ENCODE assay signal across 20 cellular contexts in genomic region chr4:54764501-54764900, GRCh38.
DNase-seq lines count a peak whose midpoint lies in the region; ATAC-seq and TF ChIP-seq lines count a peak whose summit lies in the region.
"Had no signal": no experiment of that assay in that cellular context is flagged by ENCODE, and none has a peak within 500 bp of the region (broad histone marks: within the 10 kb centered on the region; RNA-seq: fewer than 3 reads in every experiment).

No MANE protein-coding gene starts in this region.

- H2BK12ac ChIP-seq in mesenchymal stem cell (ENCODE audit: low read length in 2 of 2), result no peak overlapping the region

- peaks cover 10% of the 10 kb centered on the region; the same call in 1 of the 2 replicates for H3K4me1 ChIP-seq in BLaER1
- no peaks in the 10 kb centered on the region for H3K4me1 ChIP-seq in DND-41 (ENCODE audit: insufficient read depth, low read length)
- no peaks in the 10 kb centered on the region for H3K4me1 ChIP-seq in colonic mucosa
- H3K4me1 ChIP-seq in mesenchymal stem cell (ENCODE audit: control insufficient read depth, insufficient read depth, low read depth, low read length), result no peaks in the 10 kb centered on the region
- H3K4me1 ChIP-seq: Caco-2 had no signal

- H2BK5ac ChIP-seq in mesenchymal stem cell (ENCODE audit: low read depth, low read length, poor library complexity, severe bottlenecking), result no peak overlapping the region

- H2AFZ ChIP-seq in DND-41 (ENCODE audit: low read depth, low read length), result no peak overlapping the region
- H2AFZ ChIP-seq in mesenchymal stem cell (ENCODE audit: low read depth, low read length), result no peak overlapping the region

- H3K36me3 ChIP-seq in BLaER1, result no peaks in the 10 kb centered on the region
- H3K36me3 ChIP-seq in DND-41 (ENCODE audit: insufficient read depth, low read length), result no peaks in the 10 kb centered on the region
- H3K36me3 ChIP-seq in colonic mucosa, result no peaks in the 10 kb centered on the region
- no peaks in the 10 kb centered on the region for H3K36me3 ChIP-seq in mesenchymal stem cell (ENCODE audit: control insufficient read depth in 1 of 2, insufficient read depth in 2 of 2, low read depth in 1 of 2, low read length in 2 of 2)

- peaks cover 2% of the 10 kb centered on the region for H3K9me3 Mint-ChIP-seq in glutamatergic neuron (ENCODE audit: unreplicated experiment)

- no peak overlapping the region for H3K14ac ChIP-seq in mesenchymal stem cell (ENCODE audit: low read length in 2 of 2)

- DNase-seq in DND-41 (peak; percentile 32), NCI-H2171 (lab: John Stamatoyannopoulos, UW) (peak; percentile 76), glutamatergic neuron (peak; percentile 17), colonic mucosa (no peak), NCI-H2196 (lab: John Stamatoyannopoulos, UW; ENCODE audit: unreplicated experiment) (no peak), mesenchymal stem cell (no peak)
- DNase-seq: Caco-2; CD8-positive, alpha-beta T cell; DMS79 treated with DMSO at 0.1 percent for 48 hours; Karpas-422; NCI-H1092 treated with DMSO at 0.1 percent for 48 hours; NCI-H146; NCI-H1930; NCI-H446 treated with DMSO at 0.1 percent for 48 hours; PC-3; T-helper 2 cell had no signal

- no peak overlapping the region for H2AK5ac ChIP-seq in mesenchymal stem cell (ENCODE audit: low read length, severe bottlenecking)

- H3K18ac ChIP-seq in mesenchymal stem cell (ENCODE audit: low read depth in 1 of 2, low read length in 2 of 2), result no peak overlapping the region

- H3K27me3 Mint-ChIP-seq in glutamatergic neuron (ENCODE audit: unreplicated experiment), result no peaks in the 10 kb centered on the region

- no peak overlapping the region for H3K4me3 Mint-ChIP-seq in glutamatergic neuron (ENCODE audit: unreplicated experiment)
- H3K4me3 Mint-ChIP-seq: CD8-positive, alpha-beta T cell had no signal

- H3K23ac ChIP-seq in mesenchymal stem cell (ENCODE audit: low read length in 2 of 2), result no peak overlapping the region

- no peak for TF ChIP-seq CTCF in DND-41 (IDR thresholded peaks at IDR 0.05; ENCODE audit: borderline replicate concordance, extremely low read depth, low read length, poor library complexity, severe bottlenecking)
- TF ChIP-seq CTCF in glutamatergic neuron (IDR thresholded peaks at IDR 0.05; ENCODE audit: partially characterized antibody, unreplicated experiment), result no peak
- no peak for TF ChIP-seq CTCF in colonic mucosa (IDR thresholded peaks at IDR 0.05)

- no peaks in the 10 kb centered on the region for H3K4me1 Mint-ChIP-seq in glutamatergic neuron (ENCODE audit: low read depth, unreplicated experiment)

- H3K4me3 ChIP-seq in BLaER1 (no peak overlapping the region), DND-41 (ENCODE audit: low read depth in 1 of 2, low read length in 2 of 2) (no peak overlapping the region), colonic mucosa (no peak overlapping the region), mesenchymal stem cell (ENCODE audit: insufficient read depth in 1 of 2, low read depth in 1 of 2, low read length in 2 of 2) (no peak overlapping the region)

- H2BK15ac ChIP-seq in mesenchymal stem cell (ENCODE audit: low read depth, poor library complexity, severe bottlenecking), result no peak overlapping the region

- H3K4me2 ChIP-seq in BLaER1 (peak overlapping the region; percentile 42), DND-41 (ENCODE audit: insufficient read depth, low read length) (no peak overlapping the region), mesenchymal stem cell (ENCODE audit: low read length, poor library complexity, severe bottlenecking) (no peak overlapping the region)

- no peaks in the 10 kb centered on the region for H3K79me1 ChIP-seq in mesenchymal stem cell (replicated peaks; ENCODE audit: low read length, poor library complexity, severe bottlenecking)

- no peak overlapping the region for H4K8ac ChIP-seq in mesenchymal stem cell (ENCODE audit: low read length)

- intact Hi-C loops in colonic mucosa (cut with DNase I), result no loop called here

- no peaks in the 10 kb centered on the region for H3K79me2 ChIP-seq in DND-41 (ENCODE audit: insufficient read depth, low read length)

- H3K27ac ChIP-seq in BLaER1, result no peak overlapping the region
- H3K27ac ChIP-seq in DND-41 (ENCODE audit: low read length), result no peak overlapping the region
- no peak overlapping the region for H3K27ac ChIP-seq in colonic mucosa
- H3K27ac ChIP-seq in mesenchymal stem cell (ENCODE audit: low read length, poor library complexity, severe bottlenecking), result no peak overlapping the region
- H3K27ac ChIP-seq: C4-2B had no signal

- no peaks in the 10 kb centered on the region for H4K20me1 ChIP-seq in BLaER1
- no peaks in the 10 kb centered on the region for H4K20me1 ChIP-seq in DND-41 (ENCODE audit: insufficient read depth, low read length)

- WGBS in mesenchymal stem cell, result 82% methylated on average over 3 of the region's 3 CpGs

- H2BK120ac ChIP-seq in mesenchymal stem cell (ENCODE audit: low read depth, low read length), result no peak overlapping the region

- H3K9me3 ChIP-seq in BLaER1, result peaks cover 19% of the 10 kb centered on the region
- H3K9me3 ChIP-seq in DND-41 (ENCODE audit: insufficient read depth, low read length, severe bottlenecking), result no peaks in the 10 kb centered on the region
- H3K9me3 ChIP-seq in colonic mucosa, result no peaks in the 10 kb centered on the region
- peaks cover 12% of the 10 kb centered on the region for H3K9me3 ChIP-seq in mesenchymal stem cell (ENCODE audit: control insufficient read depth, low read length)
- H3K9me3 ChIP-seq: Caco-2 had no signal

- no peak overlapping the region for H3K27ac Mint-ChIP-seq in glutamatergic neuron (ENCODE audit: unreplicated experiment)
- H3K27ac Mint-ChIP-seq: CD8-positive, alpha-beta T cell had no signal

- H3K9ac ChIP-seq in BLaER1 (no peak overlapping the region), DND-41 (ENCODE audit: low read depth, low read length) (no peak overlapping the region), colonic mucosa (ENCODE audit: low read depth in 2 of 2, low read length in 2 of 2) (no peak overlapping the region), mesenchymal stem cell (ENCODE audit: low read length) (no peak overlapping the region)

- no peaks in the 10 kb centered on the region for H3K27me3 ChIP-seq in BLaER1
- H3K27me3 ChIP-seq in DND-41 (ENCODE audit: insufficient read depth, low read length, poor library complexity), result no peaks in the 10 kb centered on the region
- H3K27me3 ChIP-seq in colonic mucosa, result no peaks in the 10 kb centered on the region
- H3K27me3 ChIP-seq in mesenchymal stem cell (ENCODE audit: control insufficient read depth in 1 of 2, insufficient read depth in 1 of 2, low read length in 2 of 2), result no peaks in the 10 kb centered on the region

- peaks cover 7% of the 10 kb centered on the region for H3K36me3 Mint-ChIP-seq in glutamatergic neuron (ENCODE audit: unreplicated experiment)
- H3K36me3 Mint-ChIP-seq: CD8-positive, alpha-beta T cell had no signal

- ATAC-seq in DND-41 (ENCODE audit: insufficient read depth, low read depth), result peak; percentile 19; the same call in 1 of the 3 replicates
- ATAC-seq: CD8-positive, alpha-beta T cell; HepG2; PC-3; SK-N-SH treated with all-trans-retinoic acid at 6 μM for 48 hours had no signal

- no peak overlapping the region for H4K91ac ChIP-seq in mesenchymal stem cell (ENCODE audit: low read length)

- H3K4ac ChIP-seq in mesenchymal stem cell (ENCODE audit: low read depth in 1 of 2, low read length in 2 of 2), result no peak overlapping the region

Comparison
In these comparisons a context has a peak if more than half of its experiments do, and no peak if none do; other contexts are left out.
1. DNase-seq: peak in DND-41 (single experiment), NCI-H2171 (single experiment) and glutamatergic neuron (single experiment); none in colonic mucosa (single experiment), NCI-H2196 (single experiment) and mesenchymal stem cell (single experiment).